8 cellular contexts compared by ENCODE assay signal in the genomic region with DNA sequence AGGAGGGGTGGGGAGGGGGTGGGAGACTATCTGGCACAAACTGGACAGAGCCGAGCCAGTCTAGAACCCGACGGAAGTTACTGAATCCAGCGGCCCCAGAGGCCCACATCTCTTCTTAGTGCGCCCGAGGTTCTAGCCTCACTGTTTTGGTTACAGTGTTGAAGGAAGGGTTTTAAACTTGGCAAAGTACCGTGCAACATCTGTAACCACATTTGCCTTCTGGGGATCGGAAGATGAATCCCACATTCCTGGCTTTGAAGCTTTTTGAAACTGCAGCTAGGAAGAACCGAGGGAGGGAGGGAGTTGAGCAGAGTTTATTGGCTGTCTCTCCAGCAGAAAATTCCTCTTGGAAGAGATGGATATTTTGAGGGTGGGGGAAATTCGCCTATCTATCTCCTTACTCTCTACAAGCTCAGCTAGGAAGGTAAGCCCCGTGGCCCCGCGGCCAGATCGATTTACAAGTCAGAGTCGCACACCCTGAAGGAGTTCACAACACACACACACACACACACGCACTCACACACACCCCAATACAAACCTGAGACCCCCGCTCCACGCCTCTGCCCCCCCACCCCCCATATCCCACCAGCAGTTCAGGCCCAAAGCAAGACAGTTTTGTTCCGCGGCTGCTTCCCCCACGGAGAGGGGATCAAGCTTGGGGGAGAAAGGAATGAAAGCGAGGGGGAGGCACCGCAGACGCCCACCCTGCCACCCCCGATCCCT. TPM values are rescaled to one million over a fixed set of nuclear protein-coding genes. Genes with fewer than 3 reads are reported as not detected.
DNase-seq lines count a peak whose midpoint lies in the region; TF ChIP-seq lines count a peak whose summit lies in the region.

No MANE protein-coding gene starts in this region.

- H3K79me2 ChIP-seq in smooth muscle cell (ENCODE audit: low read depth) = peaks cover 48% of the 10 kb centered on the region

- CTCF ChIA-PET in RWPE1 (lab: Yijun Ruan, JAX) = interaction anchor here (0.6 kb wide), 2 partner anchors 86 to 301 kb away, joined by 3 read pairs; no protein-coding TSS in a partner anchor

- H3K27me3 ChIP-seq in kidney epithelial cell (ENCODE audit: control insufficient read depth, insufficient read depth, low read length) (no peaks in the 10 kb centered on the region), smooth muscle cell (ENCODE audit: low read depth) (no peaks in the 10 kb centered on the region)

- H3K27ac ChIP-seq in RWPE1 (peak overlapping the region; percentile 91), smooth muscle cell (ENCODE audit: low read depth) (peak overlapping the region; percentile 85)

- DNase-seq in stimulated activated CD4-positive, alpha-beta T cell treated with anti-CD3 and anti-CD28 coated beads, Interleukin-4, amount 100 ng/mL, for 24 hours = peak; percentile 23
- no peak for DNase-seq in stimulated activated CD4-positive, alpha-beta T cell treated with anti-CD3 and anti-CD28 coated beads, Interleukin-2, amount 100 ng/mL, for 48 hours
- DNase-seq in RWPE1 (ENCODE audit: low spot score) (peak; percentile 57), cardiac fibroblast (ENCODE audit: low read depth in 2 of 2) (peak; percentile 83 to 87), kidney epithelial cell (ENCODE audit: low read depth) (no peak), smooth muscle cell (lab: John Stamatoyannopoulos, UW; ENCODE audit: unreplicated experiment) (peak; percentile 36), SIG-M5 (lab: John Stamatoyannopoulos, UW) (no peak), KG1 (lab: John Stamatoyannopoulos, UW) (no peak)

- H3F3A ChIP-seq in smooth muscle cell (ENCODE audit: low read depth) = peaks cover 5% of the 10 kb centered on the region

- H2AFZ ChIP-seq in smooth muscle cell (ENCODE audit: low read depth) = peak overlapping the region; percentile 34

- H3K9ac ChIP-seq in smooth muscle cell (ENCODE audit: low read depth) = peak overlapping the region; percentile 86

- no peaks in the 10 kb centered on the region for H3K9me3 ChIP-seq in smooth muscle cell (replicated peaks; ENCODE audit: low read depth)

- peak overlapping the region; percentile 88 for H3K4me2 ChIP-seq in smooth muscle cell

- POLR2A ChIA-PET in RWPE1 (lab: Yijun Ruan, JAX; ENCODE audit: low non-redundant PET) = no interaction called here

- peaks cover 12% of the 10 kb centered on the region for H3K4me1 ChIP-seq in smooth muscle cell (ENCODE audit: low read depth)

- under 1% methylated on average over 24 of the region's 25 CpGs for WGBS in smooth muscle cell (ENCODE audit: low lambda C conversion rate)

- H4K20me1 ChIP-seq in smooth muscle cell (ENCODE audit: low read depth) = peaks cover 46% of the 10 kb centered on the region

- TF ChIP-seq CTCF in RWPE1 (conservative IDR thresholded peaks at IDR 0.05; ENCODE audit: low read depth) (no peak), cardiac fibroblast (IDR thresholded peaks at IDR 0.05; ENCODE audit: low read depth, low read length) (no peak), kidney epithelial cell (IDR thresholded peaks at IDR 0.05; ENCODE audit: insufficient read depth, low read length, poor library complexity, severe bottlenecking) (no peak), smooth muscle cell (IDR thresholded peaks at IDR 0.05; ENCODE audit: borderline replicate concordance, insufficient read depth, poor library complexity, severe bottlenecking) (no peak)

- H3K4me3 ChIP-seq in cardiac fibroblast (replicated peaks in 1 of 2; ENCODE audit: low read depth in 2 of 2, low read length in 2 of 2) = peak overlapping the region; percentile 79 to 83
- H3K4me3 ChIP-seq in kidney epithelial cell (ENCODE audit: low read depth, low read length) = peak overlapping the region; percentile 89
- peak overlapping the region; percentile 85 for H3K4me3 ChIP-seq in smooth muscle cell

- H3K36me3 ChIP-seq in kidney epithelial cell (ENCODE audit: control insufficient read depth, insufficient read depth, low read length) = no peaks in the 10 kb centered on the region
- no peaks in the 10 kb centered on the region for H3K36me3 ChIP-seq in smooth muscle cell (ENCODE audit: low read depth)

RNA-seq across cellular contexts. Expression of a gene that starts 1.0 kb away (rescaled TPM):
- total RNA-seq in kidney epithelial cell = 22.4 and 22.5 TPM in 2 replicates
- 22.0 and 32.7 TPM in 2 replicates for total RNA-seq in smooth muscle cell
- polyA plus RNA-seq in smooth muscle cell = 26.8 and 27.2 TPM in 2 replicates

Comparison
In these comparisons a context has a peak if more than half of its experiments do, and no peak if none do; other contexts are left out.
1. DNase-seq: peak in stimulated activated CD4-positive, alpha-beta T cell treated with anti-CD3 and anti-CD28 coated beads, Interleukin-4, amount 100 ng/mL, for 24 hours (single experiment), RWPE1 (single experiment), cardiac fibroblast (2 of 2) and smooth muscle cell (single experiment); none in stimulated activated CD4-positive, alpha-beta T cell treated with anti-CD3 and anti-CD28 coated beads, Interleukin-2, amount 100 ng/mL, for 48 hours (0 of 2), kidney epithelial cell (single experiment), SIG-M5 (single experiment) and KG1 (single experiment).
2. Peak in every context shown above with its lines, with median percentiles within 50 percentile points of each other: H3K4me3 ChIP-seq.